9 cellular contexts compared by ENCODE assay signal in genomic region chr20:24783631-24784492, GRCh38.
A peak's percentile ranks its signal among the peaks of the same experiment; 100 is the strongest.
DNase-seq lines count a peak whose midpoint lies in the region; ATAC-seq and TF ChIP-seq lines count a peak whose summit lies in the region.
"Had no signal": no experiment of that assay in that cellular context is flagged by ENCODE, and none has a peak within 500 bp of the region (broad histone marks: within the 10 kb centered on the region; RNA-seq: fewer than 3 reads in every experiment).

No MANE protein-coding gene starts in this region.

- TF ChIP-seq EP300 in SK-N-SH (IDR thresholded peaks at IDR 0.05; ENCODE audit: borderline replicate concordance in 1 of 2, low read depth in 1 of 2, low read length in 1 of 2), result no peak

- peak overlapping the region; percentile 92 for H3K14ac ChIP-seq in neuronal stem cell (ENCODE audit: low read length)

- no peak overlapping the region for H3K4me3 Mint-ChIP-seq in GM23338

- no peak for DNase-seq in SK-N-SH
- DNase-seq in GM23338 (ENCODE audit: low spot score), result peak; percentile 61
- peak; percentile 18 for DNase-seq in RPMI7951 (ENCODE audit: low read depth)
- no peak for DNase-seq in neuronal stem cell (ENCODE audit: low spot score)
- DNase-seq in stimulated activated CD4-positive, alpha-beta T cell treated with anti-CD3 and anti-CD28 coated beads, Interleukin-4, amount 100 ng/mL, for 1 hour, result no peak
- DNase-seq in tibial artery, result no peak
- DNase-seq: central memory CD4-positive, alpha-beta T cell had no signal

- no peaks in the 10 kb centered on the region for H3K79me2 ChIP-seq in SK-N-SH (ENCODE audit: insufficient read depth)
- no peaks in the 10 kb centered on the region for H3K79me2 ChIP-seq in GM23338 (replicated peaks; ENCODE audit: insufficient read depth)

- no peak overlapping the region for H3K9ac ChIP-seq in SK-N-SH
- H3K9ac ChIP-seq in neuronal stem cell (ENCODE audit: low read depth, low read length, poor library complexity), result no peak overlapping the region

- no peak overlapping the region for H2BK12ac ChIP-seq in neuronal stem cell (ENCODE audit: low read length)

- WGBS in SK-N-SH (ENCODE audit: low lambda C conversion rate), result 30% methylated on average over 8 of the region's 9 CpGs
- WGBS in neuronal stem cell (ENCODE audit: extremely low coverage in 2 of 2, insufficient read length in 2 of 2, insufficient replicate concordance in 1 of 2), 2 donors, result no CpG with 5 or more reads among the region's 9 CpGs

- H3K27ac ChIP-seq in SK-N-SH (ENCODE audit: low read depth in 2 of 2, low read length in 1 of 2) (no peak overlapping the region), GM23338 (ENCODE audit: low read depth) (no peak overlapping the region), neuronal stem cell (replicated peaks; ENCODE audit: low read length) (no peak overlapping the region), tibial artery (no peak overlapping the region)

- H2BK5ac ChIP-seq in neuronal stem cell (ENCODE audit: low read length), result no peak overlapping the region

- CTCF ChIA-PET in SK-N-SH (lab: Yijun Ruan, JAX), result interaction anchor here (0.8 to 1.3 kb wide), 5 partner anchors 16 to 623 kb away, joined by 3 to 6 read pairs (median 3); no protein-coding TSS in a partner anchor

- H3K4me1 Mint-ChIP-seq in GM23338, result peaks cover 1% of the 10 kb centered on the region; the same call in 1 of the 3 replicates

- H3K36me3 Mint-ChIP-seq in GM23338 (ENCODE audit: low read depth), result no peaks in the 10 kb centered on the region

- H3K18ac ChIP-seq in neuronal stem cell (ENCODE audit: low read length), result no peak overlapping the region

- intact Hi-C loops in tibial artery (cut with DNase I; ENCODE audit: low total_unique reads), result no loop called here

- POLR2A ChIA-PET in SK-N-SH (lab: Yijun Ruan, JAX), result no interaction called here

- H3K9me2 ChIP-seq in SK-N-SH, result no peaks in the 10 kb centered on the region
- 0 out of 2 replicates have a peak, but pooled peaks cover 4% of the 10 kb centered on the region for H3K9me2 ChIP-seq in GM23338 (ENCODE audit: insufficient read depth)

- H3K4ac ChIP-seq in neuronal stem cell (ENCODE audit: low read length), result no peak overlapping the region

- H2AFZ ChIP-seq in SK-N-SH (ENCODE audit: low read depth) (no peak overlapping the region), GM23338 (no peak overlapping the region), neuronal stem cell (ENCODE audit: low read length) (no peak overlapping the region)

- peaks cover 5% of the 10 kb centered on the region for H3K27me3 Mint-ChIP-seq in GM23338 (ENCODE audit: insufficient read depth, low read depth, poor library complexity)

- no peaks in the 10 kb centered on the region for H4K20me1 ChIP-seq in SK-N-SH (ENCODE audit: insufficient read depth)
- H4K20me1 ChIP-seq in GM23338 (replicated peaks; ENCODE audit: insufficient read depth), result no peaks in the 10 kb centered on the region

- no peak overlapping the region for H4K91ac ChIP-seq in neuronal stem cell (ENCODE audit: low read depth, low read length, poor library complexity)

- H3K9me3 Mint-ChIP-seq in GM23338, result peaks cover 3% of the 10 kb centered on the region; the same call in 2 of the 3 replicates

- peak; percentile 14; the same call in 1 of the 2 replicates for TF ChIP-seq RAD21 in SK-N-SH (IDR thresholded peaks at IDR 0.05; ENCODE audit: low read length)

- no peak for ATAC-seq in SK-N-SH treated with all-trans-retinoic acid at 6 μM for 48 hours
- peak; percentile 65 for ATAC-seq in GM23338
- no peak for ATAC-seq in GM21526 (IDR thresholded peaks at IDR 0.05; ENCODE audit: low FRiP score, unreplicated experiment)

- H3K4me2 ChIP-seq in SK-N-SH (no peak overlapping the region), GM23338 (no peak overlapping the region), neuronal stem cell (ENCODE audit: insufficient read depth, low read length, poor library complexity, severe bottlenecking) (no peak overlapping the region)

- no peak overlapping the region for H2BK120ac ChIP-seq in neuronal stem cell (ENCODE audit: low read depth, low read length)

- H3K4me1 ChIP-seq in SK-N-SH (ENCODE audit: control insufficient read depth in 1 of 2, insufficient read depth in 2 of 2, low read depth in 1 of 2, low read length in 1 of 2), result peaks cover 0 to 7% of the 10 kb centered on the region in 2 experiments; a peak in 1 of 4 replicates
- H3K4me1 ChIP-seq in GM23338 (ENCODE audit: insufficient read depth), result no peaks in the 10 kb centered on the region
- H3K4me1 ChIP-seq in neuronal stem cell (ENCODE audit: control insufficient read depth in 2 of 2, insufficient read depth in 1 of 2, low read depth in 1 of 2, low read length in 2 of 2), result no peaks in the 10 kb centered on the region
- peaks cover 0 to 4% (median 0%) of the 10 kb centered on the region in 4 donors for H3K4me1 ChIP-seq in tibial artery

- TF ChIP-seq CTCF in SK-N-SH (IDR thresholded peaks at IDR 0.05) (no peak), GM23338 (conservative IDR thresholded peaks at IDR 0.05; ENCODE audit: low read depth in 2 of 2) (peak; percentile 41 to 76), tibial artery (IDR thresholded peaks at IDR 0.05) (no peak)

- no peak overlapping the region for H2AK5ac ChIP-seq in neuronal stem cell (ENCODE audit: low read depth, low read length)

- H3K9me3 ChIP-seq in SK-N-SH (no peaks in the 10 kb centered on the region), neuronal stem cell (replicated peaks in 1 of 2; ENCODE audit: control insufficient read depth in 2 of 2, insufficient read depth in 1 of 2, low read depth in 1 of 2, low read length in 2 of 2) (no peaks in the 10 kb centered on the region), tibial artery (no peaks in the 10 kb centered on the region)

- no peak overlapping the region for H4K8ac ChIP-seq in neuronal stem cell (ENCODE audit: low read depth, low read length)

- H2BK15ac ChIP-seq in neuronal stem cell (ENCODE audit: low read length), result no peak overlapping the region

- peak overlapping the region; percentile 18 for H3K23ac ChIP-seq in neuronal stem cell (ENCODE audit: low read depth, low read length, poor library complexity)

- H3K27me3 ChIP-seq in SK-N-SH (ENCODE audit: insufficient read depth), result no peaks in the 10 kb centered on the region
- no peaks in the 10 kb centered on the region for H3K27me3 ChIP-seq in GM23338 (ENCODE audit: insufficient read depth)
- H3K27me3 ChIP-seq in neuronal stem cell (ENCODE audit: control insufficient read depth in 3 of 3, insufficient read depth in 3 of 3, low read depth in 1 of 3, low read length in 3 of 3), result no peaks in the 10 kb centered on the region
- peaks cover 0 to 10% of the 10 kb centered on the region in 2 donors for H3K27me3 ChIP-seq in tibial artery

- H3K36me3 ChIP-seq in SK-N-SH (replicated peaks in 1 of 2; ENCODE audit: control insufficient read depth in 1 of 2, insufficient read depth in 2 of 2, low read length in 1 of 2), result no peaks in the 10 kb centered on the region
- no peaks in the 10 kb centered on the region for H3K36me3 ChIP-seq in GM23338 (ENCODE audit: insufficient read depth)
- no peaks in the 10 kb centered on the region for H3K36me3 ChIP-seq in neuronal stem cell (replicated peaks in 1 of 2; ENCODE audit: control insufficient read depth in 2 of 2, insufficient read depth in 2 of 2, low read length in 2 of 2)
- no peaks in the 10 kb centered on the region for H3K36me3 ChIP-seq in tibial artery

- H3F3A ChIP-seq in SK-N-SH (replicated peaks; ENCODE audit: insufficient read depth) (no peaks in the 10 kb centered on the region), GM23338 (replicated peaks; ENCODE audit: low read depth) (no peaks in the 10 kb centered on the region)

- no peaks in the 10 kb centered on the region for H3K79me1 ChIP-seq in neuronal stem cell (ENCODE audit: low read depth, low read length)

- no peak overlapping the region for H3K4me3 ChIP-seq in SK-N-SH (ENCODE audit: low read depth in 2 of 2, low read length in 1 of 2)
- no peak overlapping the region for H3K4me3 ChIP-seq in GM23338
- no peak overlapping the region for H3K4me3 ChIP-seq in neuronal stem cell (ENCODE audit: low read length in 2 of 2)
- H3K4me3 ChIP-seq in tibial artery, result no peak overlapping the region

- no peak overlapping the region for H3K27ac Mint-ChIP-seq in GM23338

TF ChIP-seq in SK-N-SH, 30 proteins besides CTCF, POLR2A, EP300 and RAD21 (continues in another document):
- TF ChIP-seq YY1 (IDR thresholded peaks at IDR 0.05; ENCODE audit: low read depth) (no peak), NRF1 (IDR thresholded peaks at IDR 0.05; ENCODE audit: low read depth, low read length) (no peak)

TF ChIP-seq in SK-N-SH treated with all-trans-retinoic acid at 6 μM for 48 hours, 23 proteins besides CTCF, POLR2A, EP300 and RAD21 (continues in another document):
- no peak for TF ChIP-seq GLIS3 (CRISPR knock-in tag; IDR thresholded peaks at IDR 0.05)
- TF ChIP-seq ZC3H10 (CRISPR knock-in tag; IDR thresholded peaks at IDR 0.05), result no peak
- TF ChIP-seq ISL1 (CRISPR knock-in tag; IDR thresholded peaks at IDR 0.05), result no peak
- TF ChIP-seq RARB (CRISPR knock-in tag; IDR thresholded peaks at IDR 0.05), result no peak
- no peak for TF ChIP-seq ARNTL (CRISPR knock-in tag; IDR thresholded peaks at IDR 0.05; ENCODE audit: borderline replicate concordance, low read depth)
- TF ChIP-seq CSDC2 (CRISPR knock-in tag; IDR thresholded peaks at IDR 0.05), result no peak
- TF ChIP-seq ESRRG (CRISPR knock-in tag; IDR thresholded peaks at IDR 0.05), result no peak
- TF ChIP-seq BACH2 (CRISPR knock-in tag; IDR thresholded peaks at IDR 0.05; ENCODE audit: borderline replicate concordance), result no peak
- no peak for TF ChIP-seq TOX (CRISPR knock-in tag; IDR thresholded peaks at IDR 0.05; ENCODE audit: borderline replicate concordance)

TF ChIP-seq in GM23338, 12 proteins besides CTCF, POLR2A, EP300 and RAD21:
- TF ChIP-seq ETS1 (IDR thresholded peaks at IDR 0.05) (no peak), STAT1 (IDR thresholded peaks at IDR 0.05; ENCODE audit: unreplicated experiment) (no peak), ZNF331 (CRISPR knock-in tag; IDR thresholded peaks at IDR 0.05; ENCODE audit: low read depth) (no peak), ZNF114 (CRISPR knock-in tag; IDR thresholded peaks at IDR 0.05) (no peak), NANOG (IDR thresholded peaks at IDR 0.05; ENCODE audit: borderline replicate concordance) (no peak)

Comparison
In these comparisons a context has a peak if more than half of its experiments do, and no peak if none do; other contexts are left out.
1. DNase-seq: peak in GM23338 (single experiment) and RPMI7951 (single experiment); none in SK-N-SH (single experiment), neuronal stem cell (single experiment), stimulated activated CD4-positive, alpha-beta T cell treated with anti-CD3 and anti-CD28 coated beads, Interleukin-4, amount 100 ng/mL, for 1 hour (single experiment) and tibial artery (0 of 2).
2. CTCF ChIP-seq: peak in GM23338 (2 of 2); none in SK-N-SH (single experiment) and tibial artery (0 of 2).